ENCODE assay signal across 9 cellular contexts in genomic region chr17:29723283-29724047, GRCh38.
DNase-seq lines count a peak whose midpoint lies in the region; ATAC-seq and TF ChIP-seq lines count a peak whose summit lies in the region.
"Had no signal": no experiment of that assay in that cellular context is flagged by ENCODE, and none has a peak within 500 bp of the region (broad histone marks: within the 10 kb centered on the region; RNA-seq: fewer than 3 reads in every experiment).

No MANE protein-coding gene starts in this region.

- peak overlapping the region; percentile 71 for H3K27ac Mint-ChIP-seq in activated naive CD8-positive, alpha-beta T cell treated with anti-CD3 and anti-CD28 coated beads for 36 hours
- H3K27ac Mint-ChIP-seq in nephron = peak overlapping the region; percentile 70 to 89 (median 78)

- H3K36me3 Mint-ChIP-seq in activated naive CD8-positive, alpha-beta T cell treated with anti-CD3 and anti-CD28 coated beads for 36 hours = peaks cover 40% of the 10 kb centered on the region
- peaks cover 8% of the 10 kb centered on the region for H3K36me3 Mint-ChIP-seq in nephron (ENCODE audit: low read depth)

- peak; percentile 40 for DNase-seq in GM10266 (ENCODE audit: extremely low spot score)
- no peak for DNase-seq in activated naive CD8-positive, alpha-beta T cell treated with anti-CD3 and anti-CD28 coated beads for 36 hours
- DNase-seq in stimulated activated CD4-positive, alpha-beta T cell treated with anti-CD3 and anti-CD28 coated beads, Interleukin-12 subunit alpha, Interleukin-12 subunit beta, amount 100 ng/mL, for 4 hours = no peak
- DNase-seq: foreskin keratinocyte had no signal

- H3K9me3 Mint-ChIP-seq in activated naive CD8-positive, alpha-beta T cell treated with anti-CD3 and anti-CD28 coated beads for 36 hours = peaks cover 10% of the 10 kb centered on the region
- H3K9me3 Mint-ChIP-seq in nephron = peaks cover 6% of the 10 kb centered on the region

- H3K4me3 Mint-ChIP-seq in activated naive CD8-positive, alpha-beta T cell treated with anti-CD3 and anti-CD28 coated beads for 36 hours = peak overlapping the region; percentile 45
- peak overlapping the region in 1 of 3 experiments; percentile 7 for H3K4me3 Mint-ChIP-seq in nephron

- TF ChIP-seq CTCF in GM10266 (IDR thresholded peaks at IDR 0.05; ENCODE audit: control insufficient read depth, insufficient read depth, low read depth, missing control alignments) (no peak), nephron (IDR thresholded peaks at IDR 0.05; ENCODE audit: unreplicated experiment in 3 of 3) (no peak)

- peaks cover 74% of the 10 kb centered on the region for H3K4me1 Mint-ChIP-seq in activated naive CD8-positive, alpha-beta T cell treated with anti-CD3 and anti-CD28 coated beads for 36 hours
- peaks cover 53% of the 10 kb centered on the region for H3K4me1 Mint-ChIP-seq in nephron

- ATAC-seq in HG03571 (IDR thresholded peaks at IDR 0.05; ENCODE audit: unreplicated experiment) (peak; percentile 9), HG03196 (IDR thresholded peaks at IDR 0.05; ENCODE audit: unreplicated experiment) (no peak), GM21367 (IDR thresholded peaks at IDR 0.05; ENCODE audit: unreplicated experiment) (no peak), HG02981 (IDR thresholded peaks at IDR 0.05; ENCODE audit: unreplicated experiment) (no peak)
- ATAC-seq: foreskin keratinocyte had no signal

- H3K27me3 Mint-ChIP-seq in activated naive CD8-positive, alpha-beta T cell treated with anti-CD3 and anti-CD28 coated beads for 36 hours = no peaks in the 10 kb centered on the region
- H3K27me3 Mint-ChIP-seq in nephron (ENCODE audit: low read depth) = no peaks in the 10 kb centered on the region
